Comparison of ENCODE assay signal across 8 cellular contexts in the genomic region with DNA sequence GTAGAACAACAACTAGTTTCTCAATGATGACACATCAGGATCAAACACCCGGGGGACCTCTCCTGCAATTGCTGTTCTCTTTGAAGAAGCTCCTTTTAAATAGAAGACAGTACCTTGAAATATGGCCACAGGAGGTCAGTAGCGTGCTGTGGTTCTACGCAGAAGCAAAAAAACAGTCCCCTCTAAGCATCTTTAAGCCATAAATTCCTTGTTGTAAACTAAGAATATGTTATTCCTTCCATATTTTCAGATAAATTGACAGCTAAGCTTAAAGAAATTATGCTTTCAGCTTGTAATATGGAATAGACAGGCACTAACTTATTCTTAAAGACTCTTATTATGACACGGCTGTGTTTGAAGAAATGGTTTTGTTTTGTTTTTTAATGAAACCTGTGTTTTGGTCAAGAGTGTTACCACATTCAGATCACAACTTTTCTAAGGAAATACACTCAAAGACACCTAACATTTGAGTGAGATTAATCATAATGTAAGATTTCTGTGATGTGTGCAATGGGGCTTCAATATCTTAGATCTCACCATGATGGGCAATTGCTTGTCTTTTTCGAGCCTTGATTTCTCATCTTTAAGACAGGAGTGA. TPM values are rescaled to one million over a fixed set of nuclear protein-coding genes. Genes with fewer than 3 reads are reported as not detected.
A peak's percentile ranks its signal among the peaks of the same experiment; 100 is the strongest.
DNase-seq lines count a peak whose midpoint lies in the region; ATAC-seq and TF ChIP-seq lines count a peak whose summit lies in the region.

No MANE protein-coding gene starts in this region.

- DNase-seq in NCI-H146 treated with DMSO at 0.1 percent for 48 hours (lab: John Stamatoyannopoulos, UW; ENCODE audit: unreplicated experiment), result peak; percentile 84
- DNase-seq in T-helper 9 cell, result peak; percentile 42
- peak; percentile 73 for DNase-seq in iPS-NIHi7 (ENCODE audit: extremely low spot score)
- DNase-seq in stimulated activated CD4-positive, alpha-beta T cell treated with anti-CD3 and anti-CD28 coated beads, Interleukin-15, amount 100 ng/mL, for 24 hours, result peak; percentile 58

- no peaks in the 10 kb centered on the region for H3K36me3 Mint-ChIP-seq in brain

- H3K4me3 Mint-ChIP-seq in brain, result no peak overlapping the region

- TF ChIP-seq CTCF in C4-2B (conservative IDR thresholded peaks at IDR 0.05) (peak; percentile 86), brain (conservative IDR thresholded peaks at IDR 0.05) (peak; percentile 83 to 88)

- peaks cover 3% of the 10 kb centered on the region for H3K4me1 Mint-ChIP-seq in brain

- H3K9me3 Mint-ChIP-seq in brain, result peaks cover 0 to 2% (median 0%) of the 10 kb centered on the region in 5 experiments

- peaks cover 8% of the 10 kb centered on the region for H3K27me3 Mint-ChIP-seq in brain

- ATAC-seq in GM19455 (IDR thresholded peaks at IDR 0.05; ENCODE audit: unreplicated experiment) (peak; percentile 47), GM21737 (IDR thresholded peaks at IDR 0.05; ENCODE audit: unreplicated experiment) (no peak)

- no peak overlapping the region for H3K27ac Mint-ChIP-seq in brain

- H3K27ac ChIP-seq in C4-2B, result no peak overlapping the region

RNA-seq across cellular contexts. Expression of a gene that starts 49.7 kb away (rescaled TPM):
- polyA plus RNA-seq in brain (ENCODE audit: insufficient read depth, low read depth, low replicate concordance), result 2.1 TPM
